In the genomic region with DNA sequence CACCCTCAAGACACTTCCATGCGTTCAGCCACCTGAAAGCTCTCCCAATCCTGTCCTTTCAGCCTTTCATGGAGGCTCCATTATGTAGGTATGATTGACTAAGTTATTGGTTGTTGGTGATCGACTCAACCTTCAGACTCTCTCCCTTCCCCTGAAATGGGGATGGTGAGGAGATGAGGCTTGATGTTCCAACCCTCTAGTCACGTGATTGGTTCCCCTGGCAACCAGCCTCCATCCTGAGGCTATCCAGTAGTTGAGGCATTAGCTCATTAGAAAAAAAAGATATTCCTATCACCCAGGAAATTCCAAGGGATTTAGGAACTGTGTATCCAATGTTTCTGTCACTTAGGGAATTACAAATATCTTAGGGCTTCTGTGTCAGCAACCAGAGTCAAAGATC, we compare ENCODE assay signal across 10 cellular contexts.
"Had no signal": no experiment of that assay in that cellular context is flagged by ENCODE, and none has a peak within 500 bp of the region (broad histone marks: within the 10 kb centered on the region; RNA-seq: fewer than 3 reads in every experiment).

No MANE protein-coding gene starts in this region.

- H3K4me1 ChIP-seq: HAP-1 had no signal

- H3K27ac ChIP-seq: GM23248 had no signal

- H3K9ac ChIP-seq: GM23248 had no signal

- H3K9me3 ChIP-seq: HAP-1 had no signal

- H2AFZ ChIP-seq: GM23248 had no signal

- H3K4me1 Mint-ChIP-seq: H9 had no signal

- H3K9me3 Mint-ChIP-seq: H9 had no signal

- ATAC-seq: HCT116 had no signal

- H3K36me3 ChIP-seq: HAP-1 had no signal

- FAIRE-seq: H1, H54 had no signal

- DNase-seq: GM23248, GOT3, H7, H9, HCEC 1CT, HFFc6 had no signal

- H3K4me3 Mint-ChIP-seq: H9, HFFc6 had no signal

- H3K4me3 ChIP-seq: GM23248, HAP-1 had no signal

- H3K27ac Mint-ChIP-seq: H9, HFFc6 had no signal
